In genomic region chr6:11672669-11673068, GRCh38 we compare ENCODE assay signal across 18 cellular contexts.
"Had no signal": no experiment of that assay in that cellular context is flagged by ENCODE, and none has a peak within 500 bp of the region (broad histone marks: within the 10 kb centered on the region; RNA-seq: fewer than 3 reads in every experiment).

No MANE protein-coding gene starts in this region.

- H3K27ac ChIP-seq: SJSA1, SK-N-MC had no signal

- DNase-seq: MV-4-11, NCI-H1092, NCI-H1105 treated with DMSO at 0.1 percent for 48 hours, NCI-H1417 treated with DMSO at 0.1 percent for 48 hours, NCI-H146, NCI-H1694 treated with DMSO at 0.1 percent for 48 hours, NCI-H1930, NCI-H2081, NCI-H2107, NCI-H2227 treated with DMSO at 0.1 percent for 48 hours, NCI-H524, NCI-H748 treated with DMSO at 0.1 percent for 48 hours, Right ventricle myocardium superior, RPMI8226, SIG-M5, SW 1271 had no signal

- H3K27me3 ChIP-seq: SJSA1 had no signal

- H3K4me3 ChIP-seq: SJSA1, SK-N-MC had no signal

- H3K4me1 ChIP-seq: SJSA1 had no signal

- H3K9me3 ChIP-seq: SJSA1 had no signal

- H3K36me3 ChIP-seq: SJSA1 had no signal
